In genomic region chr11:66891849-66892660, GRCh38 we compare ENCODE assay signal across 8 cellular contexts. TPM values are rescaled to one million over a fixed set of nuclear protein-coding genes. Genes with fewer than 3 reads are reported as not detected.
DNase-seq lines count a peak whose midpoint lies in the region; ATAC-seq and TF ChIP-seq lines count a peak whose summit lies in the region.

No MANE protein-coding gene starts in this region.

- H3K4me3 ChIP-seq in BJ (ENCODE audit: low read depth, low read length) (no peak overlapping the region), retinal pigment epithelial cell (ENCODE audit: low read length) (no peak overlapping the region)

- DNase-seq in BJ (ENCODE audit: low read depth) (peak; percentile 82), SW480 (ENCODE audit: low spot score) (peak; percentile 94), dedifferentiated amniotic fluid mesenchymal stem cell (ENCODE audit: extremely low spot score) (peak; percentile 78), retinal pigment epithelial cell (ENCODE audit: low read depth) (peak; percentile 76), foreskin melanocyte (no peak)

- H3K27me3 ChIP-seq in BJ (ENCODE audit: control insufficient read depth, insufficient read depth, low read length) = no peaks in the 10 kb centered on the region

- TF ChIP-seq CTCF in BJ (IDR thresholded peaks at IDR 0.05; ENCODE audit: insufficient read depth, low read depth, low read length) = no peak
- TF ChIP-seq CTCF in retinal pigment epithelial cell (conservative IDR thresholded peaks at IDR 0.05; ENCODE audit: low read depth, low read length) = peak; percentile 3

- peak; percentile 75 for ATAC-seq in GM19328 (IDR thresholded peaks at IDR 0.05; ENCODE audit: unreplicated experiment)
- ATAC-seq in HG03432 (IDR thresholded peaks at IDR 0.05; ENCODE audit: unreplicated experiment) = peak; percentile 88
- no peak for ATAC-seq in HG02970 (IDR thresholded peaks at IDR 0.05; ENCODE audit: low FRiP score, unreplicated experiment)

- H3K36me3 ChIP-seq in BJ (ENCODE audit: control insufficient read depth, insufficient read depth, low read length) = no peaks in the 10 kb centered on the region

- POLR2A ChIA-PET in BJ (lab: Charles Lee) = no interaction called here

- CTCF ChIA-PET in BJ (lab: Yijun Ruan, JAX) = interaction anchor here (0.7 to 2.5 kb wide), 2 partner anchors 14 to 83 kb away, joined by 3 to 7 read pairs; partner anchors contain the start of gene C11orf86

RNA-seq across cellular contexts. Expression of gene LRFN4, which starts 35.2 kb away (rescaled TPM):
- polyA plus RNA-seq in BJ (2011; rRNA removed) = 14.2 and 15.8 TPM in 2 replicates
- 5.6 and 6.3 TPM in 2 replicates for polyA minus RNA-seq in BJ (2011; rRNA and poly(A)+ RNA removed)

RNA-seq across cellular contexts. Expression of gene RCE1, which starts 48.8 kb away (rescaled TPM):
- 12.0 and 20.1 TPM in 2 replicates for polyA plus RNA-seq in BJ (2011; rRNA removed)
- polyA minus RNA-seq in BJ (2011; rRNA and poly(A)+ RNA removed) = 12.9 and 20.8 TPM in 2 replicates
